1 cellular context compared by ENCODE assay signal in genomic region chr14:103633391-103633790, GRCh38.
TF ChIP-seq lines count a peak whose summit lies in the region.

No MANE protein-coding gene starts in this region.

TF ChIP-seq in HEK293, 187 proteins besides CTCF, POLR2A, EP300 and RAD21 (continued from another document):
- TF ChIP-seq ZNF600 (tag by site-specific recombination; IDR thresholded peaks at IDR 0.05) (peak; percentile 31; the same call in 1 of the 2 replicates), ZNF670 (tag by site-specific recombination; IDR thresholded peaks at IDR 0.05; ENCODE audit: low read depth) (no peak), HOXC10 (CRISPR knock-in tag; IDR thresholded peaks at IDR 0.05) (no peak), KLF10 (tag by site-specific recombination; IDR thresholded peaks at IDR 0.05) (no peak), ZNF341 (tag by site-specific recombination; IDR thresholded peaks at IDR 0.05; ENCODE audit: low read depth) (no peak)
